In genomic region chr22:35543702-35544101, GRCh38 we compare ENCODE assay signal across 20 cellular contexts. TPM values are rescaled to one million over a fixed set of nuclear protein-coding genes. Genes with fewer than 3 reads are reported as not detected.
"Had no signal": no experiment of that assay in that cellular context is flagged by ENCODE, and none has a peak within 500 bp of the region (broad histone marks: within the 10 kb centered on the region; RNA-seq: fewer than 3 reads in every experiment).

No MANE protein-coding gene starts in this region.

- H3K4me3 Mint-ChIP-seq: activated CD4-positive, alpha-beta memory T cell treated with anti-CD3 and anti-CD28 coated beads, Interleukin-2, amount 10 ng/mL, durations not matched to agents 7 days and 5 days; activated CD4-positive, alpha-beta T cell treated with anti-CD3 and anti-CD28 coated beads for 36 hours; activated CD8-positive, alpha-beta memory T cell treated with anti-CD3 and anti-CD28 coated beads, Interleukin-2, amount 10 ng/mL, durations not matched to agents 7 days and 5 days; activated naive CD8-positive, alpha-beta T cell treated with anti-CD3 and anti-CD28 coated beads, Interleukin-2, amount 10 ng/mL, durations not matched to agents 7 days and 5 days; central memory CD8-positive, alpha-beta T cell; naive thymus-derived CD4-positive, alpha-beta T cell; T-helper 2 cell treated with Interferon-gamma antibody and Interleukin-4, amounts not matched to agents 5 μg/mL and 100 μg/mL, for 36 hours; WTC11 had no signal

- H3K9me3 Mint-ChIP-seq: activated CD4-positive, alpha-beta memory T cell treated with anti-CD3 and anti-CD28 coated beads, Interleukin-2, amount 10 ng/mL, durations not matched to agents 7 days and 5 days; activated naive CD8-positive, alpha-beta T cell treated with anti-CD3 and anti-CD28 coated beads, Interleukin-2, amount 10 ng/mL, durations not matched to agents 7 days and 5 days; central memory CD8-positive, alpha-beta T cell; T-helper 2 cell treated with Interferon-gamma antibody and Interleukin-4, amounts not matched to agents 5 μg/mL and 100 μg/mL, for 36 hours; WTC11 had no signal

- DNase-seq: activated CD4-positive, alpha-beta memory T cell treated with anti-CD3 and anti-CD28 coated beads, Interleukin-2, amount 10 ng/mL, durations not matched to agents 7 days and 5 days; activated CD4-positive, alpha-beta T cell treated with anti-CD3 and anti-CD28 coated beads for 36 hours; activated CD8-positive, alpha-beta memory T cell treated with anti-CD3 and anti-CD28 coated beads, Interleukin-2, amount 10 ng/mL, durations not matched to agents 7 days and 5 days; activated naive CD4-positive, alpha-beta T cell; activated naive CD8-positive, alpha-beta T cell treated with anti-CD3 and anti-CD28 coated beads, Interleukin-2, amount 10 ng/mL, durations not matched to agents 7 days and 5 days; amygdala; brain microvascular endothelial cell; immature natural killer cell; kidney glomerular epithelial cell; left ventricle myocardium superior; mucosa of descending colon; naive thymus-derived CD4-positive, alpha-beta T cell; stimulated activated CD4-positive, alpha-beta T cell treated with anti-CD3 and anti-CD28 coated beads, Interleukin-12 subunit alpha, Interleukin-12 subunit beta, amount 100 ng/mL, for 4 hours; stimulated activated CD4-positive, alpha-beta T cell treated with anti-CD3 and anti-CD28 coated beads, Interleukin-1b, Interleukin-23, amount 100 ng/mL, for 48 hours; stimulated activated naive CD4-positive, alpha-beta T cell treated with Interleukin-2 at 50 U/mL for 16 hours; tibial artery had no signal

- H3K36me3 Mint-ChIP-seq: activated CD8-positive, alpha-beta memory T cell treated with anti-CD3 and anti-CD28 coated beads, Interleukin-2, amount 10 ng/mL, durations not matched to agents 7 days and 5 days; activated naive CD8-positive, alpha-beta T cell treated with anti-CD3 and anti-CD28 coated beads, Interleukin-2, amount 10 ng/mL, durations not matched to agents 7 days and 5 days; immature natural killer cell; WTC11 had no signal

- H3K27ac ChIP-seq: brain microvascular endothelial cell, coronary artery, tibial artery had no signal

- H3K27ac Mint-ChIP-seq: activated CD4-positive, alpha-beta memory T cell treated with anti-CD3 and anti-CD28 coated beads, Interleukin-2, amount 10 ng/mL, durations not matched to agents 7 days and 5 days; activated CD4-positive, alpha-beta T cell treated with anti-CD3 and anti-CD28 coated beads for 36 hours; activated CD8-positive, alpha-beta memory T cell treated with anti-CD3 and anti-CD28 coated beads, Interleukin-2, amount 10 ng/mL, durations not matched to agents 7 days and 5 days; activated naive CD8-positive, alpha-beta T cell treated with anti-CD3 and anti-CD28 coated beads, Interleukin-2, amount 10 ng/mL, durations not matched to agents 7 days and 5 days; immature natural killer cell; T-helper 2 cell treated with Interferon-gamma antibody and Interleukin-4, amounts not matched to agents 5 μg/mL and 100 μg/mL, for 36 hours; WTC11 had no signal

- H3K36me3 ChIP-seq: brain microvascular endothelial cell, tibial artery had no signal

- ATAC-seq: activated CD4-positive, alpha-beta T cell treated with anti-CD3 and anti-CD28 coated beads for 36 hours; activated CD8-positive, alpha-beta memory T cell treated with anti-CD3 and anti-CD28 coated beads, Interleukin-2, amount 10 ng/mL, durations not matched to agents 7 days and 5 days; left ventricle myocardium superior; mucosa of descending colon; naive thymus-derived CD4-positive, alpha-beta T cell; WTC11 had no signal

- H3K9me3 ChIP-seq: mucosa of descending colon, tibial artery had no signal

- H3K4me3 ChIP-seq: coronary artery, mucosa of descending colon, tibial artery had no signal

RNA-seq across cellular contexts. Expression of gene RASD2, which starts 3.1 kb away (rescaled TPM):
- total RNA-seq: activated CD4-positive, alpha-beta memory T cell treated with anti-CD3 and anti-CD28 coated beads, Interleukin-2, amount 10 ng/mL, durations not matched to agents 7 days and 5 days; activated naive CD8-positive, alpha-beta T cell treated with anti-CD3 and anti-CD28 coated beads, Interleukin-2, amount 10 ng/mL, durations not matched to agents 7 days and 5 days had no signal
- polyA plus RNA-seq: immature natural killer cell had no signal
